In the genomic region with DNA sequence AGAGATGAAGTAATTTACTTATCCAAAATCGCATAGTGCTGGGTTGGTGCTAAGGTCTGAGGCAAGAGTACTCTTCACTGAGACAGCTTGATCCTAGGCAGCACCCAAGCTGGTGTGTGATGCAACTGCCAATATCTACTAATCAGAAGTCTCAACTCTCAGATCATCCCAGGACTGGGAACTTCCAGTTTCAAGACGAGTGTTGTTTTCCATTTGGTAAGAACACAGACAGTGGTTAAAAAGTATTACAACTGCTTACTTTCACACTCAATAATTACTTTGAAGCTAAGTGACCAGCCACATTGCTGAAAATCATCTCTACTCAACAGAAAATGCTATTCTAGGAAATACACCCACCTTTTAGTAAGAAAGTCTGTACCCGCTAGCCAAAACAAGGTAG, we compare ENCODE assay signal across 7 cellular contexts.
DNase-seq lines count a peak whose midpoint lies in the region; ATAC-seq lines count a peak whose summit lies in the region.

No MANE protein-coding gene starts in this region.

- no peak for DNase-seq in activated T-cell treated with anti-CD3 and anti-CD28 coated beads, Interleukin-2, amount 50 U/mL, for 24 hours
- DNase-seq in stimulated activated CD4-positive, alpha-beta T cell treated with anti-CD3 and anti-CD28 coated beads, Interleukin-4, amount 100 ng/mL, for 1 hour = peak; percentile 11
- DNase-seq in NCI-H748 treated with DMSO at 0.1 percent for 48 hours (lab: John Stamatoyannopoulos, UW) (no peak), NCI-H1694 treated with DMSO at 0.1 percent for 48 hours (lab: John Stamatoyannopoulos, UW) (no peak), NCI-H446 treated with DMSO at 0.1 percent for 48 hours (lab: John Stamatoyannopoulos, UW) (no peak)

- peak; percentile 63 for ATAC-seq in GM19328 (IDR thresholded peaks at IDR 0.05; ENCODE audit: unreplicated experiment)
- peak; percentile 66 for ATAC-seq in HG02981 (IDR thresholded peaks at IDR 0.05; ENCODE audit: unreplicated experiment)

- H3K4me3 Mint-ChIP-seq in activated T-cell treated with anti-CD3 and anti-CD28 coated beads, Interleukin-2, amount 50 U/mL, for 24 hours = peak overlapping the region; percentile 21

- H3K4me1 Mint-ChIP-seq in activated T-cell treated with anti-CD3 and anti-CD28 coated beads, Interleukin-2, amount 50 U/mL, for 24 hours (ENCODE audit: low read depth) = peaks cover 93% of the 10 kb centered on the region

- no peaks in the 10 kb centered on the region for H3K27me3 Mint-ChIP-seq in activated T-cell treated with anti-CD3 and anti-CD28 coated beads, Interleukin-2, amount 50 U/mL, for 24 hours

- peak overlapping the region; percentile 91 for H3K27ac Mint-ChIP-seq in activated T-cell treated with anti-CD3 and anti-CD28 coated beads, Interleukin-2, amount 50 U/mL, for 24 hours

- peaks cover 32% of the 10 kb centered on the region for H3K36me3 Mint-ChIP-seq in activated T-cell treated with anti-CD3 and anti-CD28 coated beads, Interleukin-2, amount 50 U/mL, for 24 hours (ENCODE audit: low read depth)

- H3K9me3 Mint-ChIP-seq in activated T-cell treated with anti-CD3 and anti-CD28 coated beads, Interleukin-2, amount 50 U/mL, for 24 hours = peaks cover under 1% of the 10 kb centered on the region
